Comparison of ENCODE assay signal across 9 cellular contexts in the genomic region with DNA sequence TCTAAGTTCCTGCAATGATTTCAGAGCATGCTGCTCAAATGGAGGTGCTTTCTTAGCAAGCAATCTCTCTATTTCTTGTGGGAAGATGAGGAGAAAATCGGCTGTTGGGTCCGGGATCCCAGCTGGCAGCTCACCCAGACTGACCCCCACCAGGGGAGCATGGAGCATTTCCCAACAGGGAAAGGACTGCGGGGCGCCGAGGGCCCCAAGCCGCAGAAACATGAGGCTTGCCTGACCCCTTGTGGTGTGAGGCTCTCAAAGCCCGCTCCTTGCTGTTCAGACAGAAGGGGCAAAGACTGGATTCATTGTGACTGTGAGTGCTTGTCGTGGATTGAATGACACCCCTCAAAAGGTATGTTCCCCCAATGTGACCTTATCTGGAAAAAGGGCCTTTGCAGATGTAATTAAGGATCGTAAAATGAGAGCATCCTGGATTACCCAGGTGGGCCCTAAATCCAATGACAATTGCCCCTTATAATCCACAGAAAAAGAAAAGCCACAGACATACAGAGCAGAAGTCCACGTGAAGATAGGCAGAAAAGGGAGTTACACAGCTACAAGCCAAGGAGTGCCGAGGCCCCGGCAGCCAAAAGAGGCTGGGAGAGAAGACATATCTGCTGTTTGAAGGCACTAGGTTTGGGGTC.
DNase-seq lines count a peak whose midpoint lies in the region; ATAC-seq and TF ChIP-seq lines count a peak whose summit lies in the region.
"Had no signal": no experiment of that assay in that cellular context is flagged by ENCODE, and none has a peak within 500 bp of the region (broad histone marks: within the 10 kb centered on the region; RNA-seq: fewer than 3 reads in every experiment).

No MANE protein-coding gene starts in this region.

- DNase-seq in COR-L47 (lab: John Stamatoyannopoulos, UW) (peak; percentile 69), GM20000 (ENCODE audit: low spot score) (peak; percentile 54), NCI-H82 (lab: John Stamatoyannopoulos, UW) (peak; percentile 76), ecto neural progenitor cell (ENCODE audit: low spot score) (peak; percentile 79), non-pigmented ciliary epithelial cell (ENCODE audit: low read depth) (peak; percentile 3)
- DNase-seq in naive thymus-derived CD4-positive, alpha-beta T cell: no peak

- H3K4me1 Mint-ChIP-seq in naive thymus-derived CD4-positive, alpha-beta T cell: peaks cover 0 to 1% (median 0%) of the 10 kb centered on the region in 7 donors

- H3K36me3 ChIP-seq in naive thymus-derived CD4-positive, alpha-beta T cell (ENCODE audit: control insufficient read depth in 2 of 3, insufficient read depth in 3 of 3, low read length in 3 of 3): no peaks in the 10 kb centered on the region

- no peaks in the 10 kb centered on the region for H3K4me1 ChIP-seq in naive thymus-derived CD4-positive, alpha-beta T cell (ENCODE audit: control insufficient read depth in 2 of 2, insufficient read depth in 2 of 2, low read length in 2 of 2)

- no peak overlapping the region for H3K27ac ChIP-seq in naive thymus-derived CD4-positive, alpha-beta T cell (ENCODE audit: low read depth, low read length)

- intact Hi-C loops in naive thymus-derived CD4-positive, alpha-beta T cell (cut with micrococcal nuclease): loop anchor here in 1 of 2 donors (5.0 kb wide), 1 partner anchor 188 kb away; no protein-coding TSS in a partner anchor

- H3K4me3 ChIP-seq in naive thymus-derived CD4-positive, alpha-beta T cell (ENCODE audit: low read length): no peak overlapping the region
- H3K4me3 ChIP-seq: mucosa of descending colon had no signal

- no peaks in the 10 kb centered on the region for H3K9me3 ChIP-seq in naive thymus-derived CD4-positive, alpha-beta T cell (ENCODE audit: control insufficient read depth in 2 of 3, low read length in 3 of 3)
- H3K9me3 ChIP-seq: mucosa of descending colon had no signal

- peaks cover 16 to 33% (median 24%) of the 10 kb centered on the region in 5 donors for H3K27me3 Mint-ChIP-seq in naive thymus-derived CD4-positive, alpha-beta T cell

- peak; percentile 4 for TF ChIP-seq CTCF in GM20000 (IDR thresholded peaks at IDR 0.05; ENCODE audit: extremely low read depth, missing control alignments)

- no peak overlapping the region for H3K27ac Mint-ChIP-seq in naive thymus-derived CD4-positive, alpha-beta T cell

- POLR2A ChIA-PET in naive thymus-derived CD4-positive, alpha-beta T cell (lab: Charles Lee): no interaction called here

- H3K4me3 Mint-ChIP-seq in naive thymus-derived CD4-positive, alpha-beta T cell: no peak overlapping the region

- ATAC-seq in esophagus mucosa (no peak), GM21381 (IDR thresholded peaks at IDR 0.05; ENCODE audit: unreplicated experiment) (no peak)
- ATAC-seq in naive thymus-derived CD4-positive, alpha-beta T cell: no peak
- ATAC-seq: mucosa of descending colon had no signal

- H3K27me3 ChIP-seq in naive thymus-derived CD4-positive, alpha-beta T cell (ENCODE audit: control insufficient read depth in 2 of 2, insufficient read depth in 2 of 2, low read length in 2 of 2): no peaks in the 10 kb centered on the region

- CTCF ChIA-PET in naive thymus-derived CD4-positive, alpha-beta T cell (lab: Charles Lee): no interaction called here

- H3K36me3 Mint-ChIP-seq in naive thymus-derived CD4-positive, alpha-beta T cell: no peaks in the 10 kb centered on the region

- peaks cover 0 to 2% (median 0%) of the 10 kb centered on the region in 11 donors for H3K9me3 Mint-ChIP-seq in naive thymus-derived CD4-positive, alpha-beta T cell

Comparison
In these comparisons a context has a peak if more than half of its experiments do, and no peak if none do; other contexts are left out.
1. DNase-seq: peak in COR-L47 (single experiment), GM20000 (single experiment), NCI-H82 (single experiment), ecto neural progenitor cell (single experiment) and non-pigmented ciliary epithelial cell (single experiment); none in naive thymus-derived CD4-positive, alpha-beta T cell (0 of 9).